Comparison of ENCODE assay signal across 8 cellular contexts in genomic region chr5:154520861-154521453, GRCh38. TPM values are rescaled to one million over a fixed set of nuclear protein-coding genes. Genes with fewer than 3 reads are reported as not detected.
DNase-seq lines count a peak whose midpoint lies in the region; ATAC-seq and TF ChIP-seq lines count a peak whose summit lies in the region.

No MANE protein-coding gene starts in this region.

- peak overlapping the region; percentile 68 for H2BK12ac ChIP-seq in trophoblast cell (ENCODE audit: low read length)

- in situ Hi-C loops in G401 (cut with HindIII; ENCODE audit: low sequenced_read_pairs): no loop called here

- no CpG with 5 or more reads among the region's 15 CpGs for WGBS in trophoblast cell (ENCODE audit: extremely low coverage, insufficient coverage, insufficient read length)

- H2AK5ac ChIP-seq in trophoblast cell (ENCODE audit: low read length): peak overlapping the region; percentile 38

- H2BK5ac ChIP-seq in trophoblast cell (ENCODE audit: low read depth, low read length, poor library complexity): peak overlapping the region; percentile 90

- H3K4me1 ChIP-seq in trophoblast cell (ENCODE audit: control insufficient read depth in 1 of 2, insufficient read depth in 2 of 2, low read length in 2 of 2): peaks cover 50 to 51% of the 10 kb centered on the region in 2 experiments

- peak overlapping the region; percentile 96 for H3K14ac ChIP-seq in trophoblast cell (ENCODE audit: low read length)

- DNase-seq in A172 (ENCODE audit: low spot score) (peak; percentile 51), G401 (ENCODE audit: low spot score) (peak; percentile 9), NCI-H526 (lab: John Stamatoyannopoulos, UW) (peak; percentile 67 to 89), erythroblast (lab: John Stamatoyannopoulos, UW) (peak; percentile 30 to 39), trophoblast cell (peak; percentile 15 to 65), middle frontal gyrus (ENCODE audit: extremely low spot score, low spot score) (no peak)

- no peak overlapping the region for H3K23ac ChIP-seq in trophoblast cell (ENCODE audit: low read length)

- TF ChIP-seq POLR2A in erythroblast (IDR thresholded peaks at IDR 0.05; ENCODE audit: low read length): no peak

- H4K12ac ChIP-seq in trophoblast cell (ENCODE audit: low read depth, low read length): peak overlapping the region; percentile 14

- H4K91ac ChIP-seq in trophoblast cell (ENCODE audit: low read depth, low read length): peak overlapping the region; percentile 96

- peaks cover 79% of the 10 kb centered on the region for H3K79me1 ChIP-seq in trophoblast cell (ENCODE audit: low read length)

- no peak overlapping the region for H2AFZ ChIP-seq in trophoblast cell (ENCODE audit: insufficient read depth, low read length, poor library complexity)

- no peak overlapping the region for H3K9ac ChIP-seq in trophoblast cell (ENCODE audit: low read length)

- ATAC-seq in GM21367 (IDR thresholded peaks at IDR 0.05; ENCODE audit: unreplicated experiment) (no peak), GM18867 (IDR thresholded peaks at IDR 0.05; ENCODE audit: unreplicated experiment) (no peak)

- H3K79me2 ChIP-seq in trophoblast cell (ENCODE audit: control insufficient read depth, insufficient read depth, low read length, poor library complexity): peaks cover 19% of the 10 kb centered on the region

- peak overlapping the region; percentile 28 for H3K4me2 ChIP-seq in trophoblast cell (ENCODE audit: low read length)

- H2BK120ac ChIP-seq in trophoblast cell (ENCODE audit: insufficient read depth, low read length, poor library complexity): peak overlapping the region; percentile 98

- H3K9me3 ChIP-seq in trophoblast cell (ENCODE audit: insufficient read depth, low read depth, low read length): no peaks in the 10 kb centered on the region

- H3K27me3 ChIP-seq in trophoblast cell (ENCODE audit: insufficient read depth, low read length): no peaks in the 10 kb centered on the region

- H3K27ac ChIP-seq in trophoblast cell (ENCODE audit: low read depth, low read length): peak overlapping the region; percentile 99

- no peaks in the 10 kb centered on the region for H3K36me3 ChIP-seq in trophoblast cell (ENCODE audit: control insufficient read depth in 1 of 2, insufficient read depth in 2 of 2, low read length in 2 of 2)

- peak overlapping the region; percentile 94 for H3K18ac ChIP-seq in trophoblast cell (ENCODE audit: low read length)

- H3K4ac ChIP-seq in trophoblast cell (ENCODE audit: low read depth, low read length): peak overlapping the region; percentile 64

- peak overlapping the region; percentile 61 for H4K8ac ChIP-seq in trophoblast cell (ENCODE audit: low read depth, low read length)

- H3K4me3 ChIP-seq in trophoblast cell (ENCODE audit: low read depth, low read length): no peak overlapping the region

RNA-seq across cellular contexts. Expression of gene HAND1, which starts 42.9 kb away (rescaled TPM):
- total RNA-seq in A172 (2014; rRNA removed; shearing (Covaris generic)): not detected in 2 replicates
- total RNA-seq in G401 (2014; rRNA removed; shearing (Covaris generic)): 1.4 and 2.7 TPM in 2 replicates
- polyA plus RNA-seq in trophoblast cell (2013): 1,543 and 1,644 TPM in 2 replicates
